ENCODE assay signal across 18 cellular contexts in genomic region chr13:106350208-106350607, GRCh38.
DNase-seq lines count a peak whose midpoint lies in the region; ATAC-seq and TF ChIP-seq lines count a peak whose summit lies in the region.
"Had no signal": no experiment of that assay in that cellular context is flagged by ENCODE, and none has a peak within 500 bp of the region (broad histone marks: within the 10 kb centered on the region; RNA-seq: fewer than 3 reads in every experiment).

No MANE protein-coding gene starts in this region.

- H3K4me1 Mint-ChIP-seq in brain (peaks cover 40% of the 10 kb centered on the region), nephron progenitor cell (peaks cover 50% of the 10 kb centered on the region)
- H3K4me1 Mint-ChIP-seq: activated naive CD4-positive, alpha-beta T cell treated with anti-CD3 and anti-CD28 coated beads, Interleukin-2, amount 10 ng/mL, durations not matched to agents 7 days and 5 days; memory B cell; stimulated activated memory B cell treated with anti-CD40 and anti-IgM and Interleukin-4, amounts not matched to agents 10 μg/mL and 1 μg/mL and 100 μg/mL, for 72 hours had no signal

- TF ChIP-seq CTCF in brain (conservative IDR thresholded peaks at IDR 0.05) (no peak), nephron progenitor cell (IDR thresholded peaks at IDR 0.05) (no peak)

- H3K27ac Mint-ChIP-seq in brain (peak overlapping the region; percentile 77 to 93 (median 85)), nephron progenitor cell (no peak overlapping the region)
- H3K27ac Mint-ChIP-seq: activated naive CD4-positive, alpha-beta T cell treated with anti-CD3 and anti-CD28 coated beads, Interleukin-2, amount 10 ng/mL, durations not matched to agents 7 days and 5 days; memory B cell; stimulated activated memory B cell treated with anti-CD40 and anti-IgM and Interleukin-4, amounts not matched to agents 10 μg/mL and 1 μg/mL and 100 μg/mL, for 72 hours had no signal

- ATAC-seq in GM21619 (IDR thresholded peaks at IDR 0.05; ENCODE audit: unreplicated experiment) (no peak), HG02571 (IDR thresholded peaks at IDR 0.05; ENCODE audit: unreplicated experiment) (no peak), GM21526 (IDR thresholded peaks at IDR 0.05; ENCODE audit: low FRiP score, unreplicated experiment) (no peak)
- ATAC-seq: stimulated activated memory B cell treated with anti-CD40 and anti-IgM and Interleukin-4, amounts not matched to agents 10 μg/mL and 1 μg/mL and 100 μg/mL, for 72 hours had no signal

- H3K36me3 Mint-ChIP-seq in brain: no peaks in the 10 kb centered on the region
- H3K36me3 Mint-ChIP-seq in nephron progenitor cell (ENCODE audit: low read depth): peaks cover 5% of the 10 kb centered on the region
- H3K36me3 Mint-ChIP-seq: activated naive CD4-positive, alpha-beta T cell treated with anti-CD3 and anti-CD28 coated beads, Interleukin-2, amount 10 ng/mL, durations not matched to agents 7 days and 5 days; memory B cell; stimulated activated memory B cell treated with anti-CD40 and anti-IgM and Interleukin-4, amounts not matched to agents 10 μg/mL and 1 μg/mL and 100 μg/mL, for 72 hours had no signal

- H3K4me3 Mint-ChIP-seq in brain (peak overlapping the region; percentile 66 to 79 (median 73)), nephron progenitor cell (peak overlapping the region; percentile 54)
- H3K4me3 Mint-ChIP-seq: activated naive CD4-positive, alpha-beta T cell treated with anti-CD3 and anti-CD28 coated beads, Interleukin-2, amount 10 ng/mL, durations not matched to agents 7 days and 5 days; memory B cell; stimulated activated memory B cell treated with anti-CD40 and anti-IgM and Interleukin-4, amounts not matched to agents 10 μg/mL and 1 μg/mL and 100 μg/mL, for 72 hours had no signal

- H3K9me3 Mint-ChIP-seq in brain: peaks cover 0 to 3% (median 0%) of the 10 kb centered on the region in 5 experiments
- peaks cover 4% of the 10 kb centered on the region for H3K9me3 Mint-ChIP-seq in nephron progenitor cell
- H3K9me3 Mint-ChIP-seq: activated naive CD4-positive, alpha-beta T cell treated with anti-CD3 and anti-CD28 coated beads, Interleukin-2, amount 10 ng/mL, durations not matched to agents 7 days and 5 days; memory B cell; stimulated activated memory B cell treated with anti-CD40 and anti-IgM and Interleukin-4, amounts not matched to agents 10 μg/mL and 1 μg/mL and 100 μg/mL, for 72 hours had no signal

- H3K27me3 Mint-ChIP-seq in brain: no peaks in the 10 kb centered on the region
- peaks cover 4% of the 10 kb centered on the region for H3K27me3 Mint-ChIP-seq in nephron progenitor cell (ENCODE audit: low read depth, poor library complexity)
- H3K27me3 Mint-ChIP-seq: memory B cell had no signal

- DNase-seq in DMS153 (lab: John Stamatoyannopoulos, UW) (peak; percentile 69), NCI-H345 (lab: John Stamatoyannopoulos, UW) (peak; percentile 61), nephron progenitor cell (no peak), hippocampal formation (lab: John Stamatoyannopoulos, UW) (no peak)
- DNase-seq: ACHN; activated CD4-positive, alpha-beta T cell treated with anti-CD3 and anti-CD28 coated beads, Interleukin-2, amount 50 U/mL, for 48 hours; activated naive CD4-positive, alpha-beta T cell treated with anti-CD3 and anti-CD28 coated beads, Interleukin-2, amount 10 ng/mL, durations not matched to agents 7 days and 5 days; NCI-H2171; SHP77; stimulated activated CD4-positive, alpha-beta T cell treated with anti-CD3 and anti-CD28 coated beads, Interleukin-15, amount 100 ng/mL, for 24 hours; T-helper 1 cell; WERI-Rb-1 had no signal

Comparison
In these comparisons a context has a peak if more than half of its experiments do, and no peak if none do; other contexts are left out.
1. DNase-seq: peak in DMS153 (single experiment) and NCI-H345 (single experiment); none in nephron progenitor cell (single experiment) and hippocampal formation (0 of 2).